In the genomic region with DNA sequence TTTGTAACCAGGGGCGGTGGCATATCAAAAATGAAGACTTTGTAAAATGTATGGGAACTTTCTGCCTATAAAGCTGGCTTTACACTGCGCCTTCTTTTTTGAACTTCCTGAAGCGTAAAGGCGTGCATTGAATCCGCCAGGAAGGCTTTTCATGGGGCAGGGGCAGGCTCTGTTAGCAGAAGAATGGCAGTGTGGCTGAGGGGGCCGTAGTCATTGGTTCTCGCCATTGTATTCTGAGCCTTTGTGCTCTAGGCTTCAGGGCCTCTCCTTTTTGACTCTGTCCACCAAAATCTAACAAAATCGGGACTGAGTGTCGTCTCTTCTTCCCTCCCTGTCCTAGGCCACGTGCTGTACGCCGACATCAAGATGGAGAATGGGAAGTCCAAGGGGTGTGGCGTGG, we compare ENCODE assay signal across 13 cellular contexts. TPM values are rescaled to one million over a fixed set of nuclear protein-coding genes. Genes with fewer than 3 reads are reported as not detected.
DNase-seq lines count a peak whose midpoint lies in the region; ATAC-seq, FAIRE-seq and TF ChIP-seq lines count a peak whose summit lies in the region.
"Had no signal": no experiment of that assay in that cellular context is flagged by ENCODE, and none has a peak within 500 bp of the region (broad histone marks: within the 10 kb centered on the region; RNA-seq: fewer than 3 reads in every experiment).

No MANE protein-coding gene starts in this region.

- H3K36me3 ChIP-seq in liver (ENCODE audit: control insufficient read depth in 4 of 4, insufficient read depth in 3 of 4, low read depth in 1 of 4, low read length in 3 of 4): peaks cover 13 to 58% (median 42%) of the 10 kb centered on the region in 4 donors
- peaks cover 32 to 52% of the 10 kb centered on the region in 2 experiments; a peak in 4 of 5 replicates for H3K36me3 ChIP-seq in HepG2 (replicated peaks in 1 of 2; ENCODE audit: control insufficient read depth in 1 of 2, insufficient read depth in 2 of 2, low read length in 2 of 2)
- H3K36me3 ChIP-seq in breast epithelium: peaks cover 3% of the 10 kb centered on the region

- no peaks in the 10 kb centered on the region for H3K27me3 ChIP-seq in liver (ENCODE audit: control insufficient read depth in 4 of 4, insufficient read depth in 4 of 4, low read length in 3 of 4)
- no peaks in the 10 kb centered on the region for H3K27me3 ChIP-seq in HepG2 (ENCODE audit: control insufficient read depth in 1 of 2, insufficient read depth in 2 of 2, low read length in 2 of 2)
- no peaks in the 10 kb centered on the region for H3K27me3 ChIP-seq in breast epithelium
- H3K27me3 ChIP-seq: pancreas had no signal

- 82% methylated on average over 13 of the region's 13 CpGs for WGBS in liver
- WGBS in HepG2 (ENCODE audit: low lambda C conversion rate): 82% methylated on average over 13 of the region's 13 CpGs

- TF ChIP-seq POLR2A in HepG2 (IDR thresholded peaks at IDR 0.05; ENCODE audit: insufficient read depth in 1 of 2, low read depth in 2 of 2, low read length in 2 of 2) (no peak), breast epithelium (IDR thresholded peaks at IDR 0.05) (no peak)

- POLR2A ChIA-PET in HepG2 (lab: Yijun Ruan, JAX): no interaction called here

- no peaks in the 10 kb centered on the region for H3K9me3 ChIP-seq in liver (ENCODE audit: control insufficient read depth in 4 of 4, low read length in 3 of 4)
- no peaks in the 10 kb centered on the region for H3K9me3 ChIP-seq in HepG2 (ENCODE audit: low read length)
- no peaks in the 10 kb centered on the region for H3K9me3 ChIP-seq in breast epithelium
- H3K9me3 ChIP-seq: pancreas, thoracic aorta had no signal

- no peak for FAIRE-seq in HepG2 (lab: Jason Lieb, UNC)
- FAIRE-seq: pancreas had no signal

- peaks cover 21% of the 10 kb centered on the region for H3K4me1 Mint-ChIP-seq in activated T-helper 17 cell treated with anti-CD3 and anti-CD28 coated beads, Interleukin-2, amount 50 U/mL, for 72 hours
- H3K4me1 Mint-ChIP-seq in memory B cell: peaks cover 12% of the 10 kb centered on the region

- H3K4me3 ChIP-seq in liver (ENCODE audit: low read depth in 1 of 3, low read length in 3 of 3): no peak overlapping the region
- H3K4me3 ChIP-seq in HepG2 (replicated peaks in 1 of 3; ENCODE audit: insufficient read depth in 1 of 3, low read depth in 2 of 3, low read length in 3 of 3): no peak overlapping the region
- no peak overlapping the region for H3K4me3 ChIP-seq in breast epithelium
- H3K4me3 ChIP-seq: pancreas, thoracic aorta had no signal

- ATAC-seq in HepG2 (no peak), memory B cell (ENCODE audit: low read depth) (no peak), GM21717 (IDR thresholded peaks at IDR 0.05; ENCODE audit: unreplicated experiment) (no peak)
- no peak for ATAC-seq in activated T-helper 17 cell treated with anti-CD3 and anti-CD28 coated beads, Interleukin-2, amount 50 U/mL, for 72 hours (replicated peaks)

- TF ChIP-seq RAD21 in liver (IDR thresholded peaks at IDR 0.05): no peak
- no peak for TF ChIP-seq RAD21 in HepG2 (CRISPR knock-in tag; IDR thresholded peaks at IDR 0.05)

- no peaks in the 10 kb centered on the region for H3K79me2 ChIP-seq in HepG2 (ENCODE audit: insufficient read depth, low read length)

- DNase-seq in HepG2 (ENCODE audit: low spot score): no peak
- no peak for DNase-seq in memory B cell (ENCODE audit: low spot score in 2 of 2)
- DNase-seq in breast epithelium (ENCODE audit: low spot score in 2 of 2): no peak
- no peak for DNase-seq in G401 (ENCODE audit: low spot score)
- no peak for DNase-seq in glomerular visceral epithelial cell (ENCODE audit: extremely low spot score)
- DNase-seq: DMS53, MV-4-11, SHP77 had no signal

- H3K4me3 Mint-ChIP-seq in activated T-helper 17 cell treated with anti-CD3 and anti-CD28 coated beads, Interleukin-2, amount 50 U/mL, for 72 hours: peak overlapping the region; percentile 67
- H3K4me3 Mint-ChIP-seq in memory B cell: no peak overlapping the region

- peak overlapping the region; percentile 88 for H3K27ac Mint-ChIP-seq in activated T-helper 17 cell treated with anti-CD3 and anti-CD28 coated beads, Interleukin-2, amount 50 U/mL, for 72 hours
- peak overlapping the region; percentile 86 for H3K27ac Mint-ChIP-seq in memory B cell

- H3K36me3 Mint-ChIP-seq in activated T-helper 17 cell treated with anti-CD3 and anti-CD28 coated beads, Interleukin-2, amount 50 U/mL, for 72 hours (ENCODE audit: low read depth): peaks cover 70% of the 10 kb centered on the region
- peaks cover 31% of the 10 kb centered on the region for H3K36me3 Mint-ChIP-seq in memory B cell

- no TSS peak for BruUV-seq in HepG2 (replicated peaks; lab: Mats Ljungman, UMichigan)

- in situ Hi-C loops in HepG2 (cut with HindIII; ENCODE audit: extremely low pct_ligation_motif_present, low pct_unique_long_range_greater_than_20kb) (no loop called here), G401 (cut with HindIII; ENCODE audit: low sequenced_read_pairs) (no loop called here)

- no peak overlapping the region for H2AFZ ChIP-seq in HepG2 (ENCODE audit: low read length)

- H3K27ac ChIP-seq in liver (ENCODE audit: low read depth in 1 of 2, low read length in 2 of 2) (peak overlapping the region; percentile 39 to 78), HepG2 (ENCODE audit: extremely low read length, insufficient read depth, low read length) (no peak overlapping the region), breast epithelium (no peak overlapping the region)
- H3K27ac ChIP-seq: thoracic aorta had no signal

- H4K20me1 ChIP-seq in HepG2 (ENCODE audit: insufficient read depth, low read length): peaks cover 10% of the 10 kb centered on the region; the same call in 1 of the 2 replicates

- CTCF ChIA-PET in HepG2 (lab: Yijun Ruan, JAX; ENCODE audit: low intra/inter-chr PET ratio, low total read pairs): no interaction called here

- H3K4me1 ChIP-seq in liver (ENCODE audit: control insufficient read depth in 4 of 4, insufficient read depth in 4 of 4, low read length in 3 of 4) (no peaks in the 10 kb centered on the region), HepG2 (ENCODE audit: insufficient read depth, low read length) (no peaks in the 10 kb centered on the region), breast epithelium (no peaks in the 10 kb centered on the region)
- H3K4me1 ChIP-seq: pancreas had no signal

- TF ChIP-seq CTCF in liver (IDR thresholded peaks at IDR 0.05; ENCODE audit: low read depth, low read length, missing input control) (no peak), HepG2 (CRISPR knock-in tag; IDR thresholded peaks at IDR 0.05) (no peak), breast epithelium (IDR thresholded peaks at IDR 0.05) (no peak)

- no peak for TF ChIP-seq EP300 in HepG2 (IDR thresholded peaks at IDR 0.05; ENCODE audit: low read depth in 2 of 2, low read length in 2 of 2)
- no peak for TF ChIP-seq EP300 in HepG2 (CRISPR knock-in tag; IDR thresholded peaks at IDR 0.05; ENCODE audit: borderline replicate concordance)

- H3K27me3 Mint-ChIP-seq in activated T-helper 17 cell treated with anti-CD3 and anti-CD28 coated beads, Interleukin-2, amount 50 U/mL, for 72 hours: no peaks in the 10 kb centered on the region
- H3K27me3 Mint-ChIP-seq in memory B cell: no peaks in the 10 kb centered on the region

- no peaks in the 10 kb centered on the region for H3K9me3 Mint-ChIP-seq in activated T-helper 17 cell treated with anti-CD3 and anti-CD28 coated beads, Interleukin-2, amount 50 U/mL, for 72 hours
- H3K9me3 Mint-ChIP-seq in memory B cell: no peaks in the 10 kb centered on the region

- intact Hi-C loops in HepG2 (cut with micrococcal nuclease; ENCODE audit: unreplicated experiment): no loop called here
- intact Hi-C loops in breast epithelium (cut with DNase I; ENCODE audit: low total_unique reads): no loop called here

- no peak overlapping the region for H3K9ac ChIP-seq in liver (ENCODE audit: low read depth in 1 of 2, low read length in 2 of 2)
- no peak overlapping the region for H3K9ac ChIP-seq in HepG2 (ENCODE audit: insufficient read depth, low read depth, low read length)

- H3K4me2 ChIP-seq in HepG2 (ENCODE audit: low read depth, low read length): no peak overlapping the region

RNA-seq across cellular contexts. Expression of gene PRAM1, which starts 14.1 kb away (rescaled TPM):
- 1 to 10 TPM in 1 of 2 donors, under 1 TPM in 1; 0.84 to 1.8 TPM for total RNA-seq in liver
- under 1 TPM; 0.75 to 0.77 TPM for polyA plus RNA-seq in liver
- not detected in 2 replicates for total RNA-seq in HepG2 (2016; rRNA removed; fragmentation: Illumina TruSeq; extraction: Trizol)
- not detected in 2 replicates for total RNA-seq in HepG2 (2016; cell fraction: cytosol; rRNA removed; fragmentation: Illumina TruSeq; extraction: Trizol; ENCODE audit: low read depth)
- not detected in 2 replicates for total RNA-seq in HepG2 (2016; cell fraction: insoluble cytoplasmic fraction; rRNA removed; fragmentation: Illumina TruSeq; extraction: Trizol)
- total RNA-seq in HepG2 (2016; cell fraction: membrane; rRNA removed; fragmentation: Illumina TruSeq; extraction: Trizol): not detected in 2 replicates
- not detected in 2 replicates for total RNA-seq in HepG2 (2016; cell fraction: nucleus; rRNA removed; fragmentation: Illumina TruSeq; extraction: Trizol)
- 0.03 TPM in 1 of 2 replicates, not detected in the other for polyA plus RNA-seq in HepG2 (2011; rRNA removed)
- 0.03 TPM in 1 of 2 replicates, not detected in the other for polyA plus RNA-seq in HepG2 (2011; cell fraction: cytosol; rRNA removed)
- 0.33 and 0.35 TPM in 2 replicates for polyA plus RNA-seq in HepG2 (2011; cell fraction: nucleus; rRNA removed)
- 0.15 TPM in 1 of 2 replicates, not detected in the other for polyA plus RNA-seq in HepG2 (2012)
- not detected in 2 replicates for polyA plus RNA-seq in HepG2 (2016; cell fraction: cytosol; fragmentation: Illumina TruSeq; extraction: Trizol; ENCODE audit: low read depth)
- not detected in 2 replicates for polyA plus RNA-seq in HepG2 (2016; cell fraction: insoluble cytoplasmic fraction; fragmentation: Illumina TruSeq; extraction: Trizol; ENCODE audit: low read depth)
- not detected in 2 replicates for polyA plus RNA-seq in HepG2 (2016; cell fraction: membrane; fragmentation: Illumina TruSeq; extraction: Trizol; ENCODE audit: low read depth)
- not detected in 2 replicates for polyA plus RNA-seq in HepG2 (2016; cell fraction: nucleus; fragmentation: Illumina TruSeq; extraction: Trizol; ENCODE audit: insufficient read depth, low read depth)
- not detected in 2 replicates for polyA minus RNA-seq in HepG2 (2011; rRNA and poly(A)+ RNA removed; ENCODE audit: low replicate concordance)
- polyA minus RNA-seq in HepG2 (2011; cell fraction: cytosol; rRNA and poly(A)+ RNA removed): not detected in 2 replicates
- polyA minus RNA-seq in HepG2 (2011; cell fraction: nucleus; rRNA and poly(A)+ RNA removed): not detected in 2 replicates
- 1 to 10 TPM; 1.1 to 2.9 TPM for total RNA-seq in activated T-helper 17 cell treated with anti-CD3 and anti-CD28 coated beads, Interleukin-2, amount 50 U/mL, for 72 hours
- total RNA-seq in breast epithelium: under 1 TPM; 0.16 to 0.73 (median 0.33) TPM
- not detected in 2 replicates for total RNA-seq in G401 (2014; rRNA removed; shearing (Covaris generic))

RNA-seq across cellular contexts. Expression of gene ZNF414, which starts 25.6 kb away (rescaled TPM):
- total RNA-seq in liver (10 to 100 TPM in 1 of 2 donors, 1 to 10 TPM in 1; 3.5 to 10.3 TPM), HepG2 (2016; rRNA removed; fragmentation: Illumina TruSeq; extraction: Trizol) (1.4 and 2.5 TPM in 2 replicates), breast epithelium (10 to 100 TPM in 1 of 3 donors, 1 to 10 TPM in 2; 7.4 to 13.5 (median 7.5) TPM)
- polyA plus RNA-seq in liver (10 to 100 TPM in 1 of 2 donors, 1 to 10 TPM in 1; 4.1 to 16.0 TPM), HepG2 (2011; rRNA removed) (2.8 and 4.0 TPM in 2 replicates)
- 2.2 and 2.4 TPM in 2 replicates for total RNA-seq in HepG2 (2016; cell fraction: cytosol; rRNA removed; fragmentation: Illumina TruSeq; extraction: Trizol; ENCODE audit: low read depth)
- 2.7 and 2.8 TPM in 2 replicates for total RNA-seq in HepG2 (2016; cell fraction: insoluble cytoplasmic fraction; rRNA removed; fragmentation: Illumina TruSeq; extraction: Trizol)
- 2.8 and 5.6 TPM in 2 replicates for total RNA-seq in HepG2 (2016; cell fraction: membrane; rRNA removed; fragmentation: Illumina TruSeq; extraction: Trizol)
- total RNA-seq in HepG2 (2016; cell fraction: nucleus; rRNA removed; fragmentation: Illumina TruSeq; extraction: Trizol): 3.3 and 3.4 TPM in 2 replicates
- 1.9 and 2.9 TPM in 2 replicates for polyA plus RNA-seq in HepG2 (2011; cell fraction: cytosol; rRNA removed)
- 19.1 and 28.1 TPM in 2 replicates for polyA plus RNA-seq in HepG2 (2011; cell fraction: nucleus; rRNA removed)
- polyA plus RNA-seq in HepG2 (2012): 5.5 and 7.5 TPM in 2 replicates
- polyA plus RNA-seq in HepG2 (2016; cell fraction: cytosol; fragmentation: Illumina TruSeq; extraction: Trizol; ENCODE audit: low read depth): 8.4 and 9.5 TPM in 2 replicates
- 10.1 and 10.3 TPM in 2 replicates for polyA plus RNA-seq in HepG2 (2016; cell fraction: insoluble cytoplasmic fraction; fragmentation: Illumina TruSeq; extraction: Trizol; ENCODE audit: low read depth)
- 11.5 and 15.0 TPM in 2 replicates for polyA plus RNA-seq in HepG2 (2016; cell fraction: membrane; fragmentation: Illumina TruSeq; extraction: Trizol; ENCODE audit: low read depth)
- polyA plus RNA-seq in HepG2 (2016; cell fraction: nucleus; fragmentation: Illumina TruSeq; extraction: Trizol; ENCODE audit: insufficient read depth, low read depth): 20.2 and 25.1 TPM in 2 replicates
- 2.0 and 7.2 TPM in 2 replicates for polyA minus RNA-seq in HepG2 (2011; rRNA and poly(A)+ RNA removed; ENCODE audit: low replicate concordance)
- 3.4 and 7.1 TPM in 2 replicates for polyA minus RNA-seq in HepG2 (2011; cell fraction: cytosol; rRNA and poly(A)+ RNA removed)
- 2.6 and 4.6 TPM in 2 replicates for polyA minus RNA-seq in HepG2 (2011; cell fraction: nucleus; rRNA and poly(A)+ RNA removed)
- 10 to 100 TPM; 18.4 to 19.1 TPM for total RNA-seq in activated T-helper 17 cell treated with anti-CD3 and anti-CD28 coated beads, Interleukin-2, amount 50 U/mL, for 72 hours
- total RNA-seq in G401 (2014; rRNA removed; shearing (Covaris generic)): not detected in 2 replicates

RNA-seq across cellular contexts. Expression of gene HNRNPM, which starts 43.6 kb away (rescaled TPM):
- total RNA-seq in liver (10 to 100 TPM; 66.3 to 75.1 TPM), HepG2 (2016; rRNA removed; fragmentation: Illumina TruSeq; extraction: Trizol) (102 and 144 TPM in 2 replicates), breast epithelium (100 to 1,000 TPM in 2 of 3 donors, 10 to 100 TPM in 1; 84.8 to 153 (median 116) TPM)
- polyA plus RNA-seq in liver (10 to 100 TPM; 39.4 to 86.9 TPM), HepG2 (2011; rRNA removed) (53.7 and 56.7 TPM in 2 replicates)
- total RNA-seq in HepG2 (2016; cell fraction: cytosol; rRNA removed; fragmentation: Illumina TruSeq; extraction: Trizol; ENCODE audit: low read depth): 28.1 and 31.3 TPM in 2 replicates
- total RNA-seq in HepG2 (2016; cell fraction: insoluble cytoplasmic fraction; rRNA removed; fragmentation: Illumina TruSeq; extraction: Trizol): 105 and 130 TPM in 2 replicates
- 29.6 and 34.4 TPM in 2 replicates for total RNA-seq in HepG2 (2016; cell fraction: membrane; rRNA removed; fragmentation: Illumina TruSeq; extraction: Trizol)
- total RNA-seq in HepG2 (2016; cell fraction: nucleus; rRNA removed; fragmentation: Illumina TruSeq; extraction: Trizol): 79.0 and 100 TPM in 2 replicates
- 57.0 and 126 TPM in 2 replicates for polyA plus RNA-seq in HepG2 (2011; cell fraction: cytosol; rRNA removed)
- 114 and 125 TPM in 2 replicates for polyA plus RNA-seq in HepG2 (2011; cell fraction: nucleus; rRNA removed)
- 107 and 138 TPM in 2 replicates for polyA plus RNA-seq in HepG2 (2012)
- polyA plus RNA-seq in HepG2 (2016; cell fraction: cytosol; fragmentation: Illumina TruSeq; extraction: Trizol; ENCODE audit: low read depth): 12.0 and 13.3 TPM in 2 replicates
- polyA plus RNA-seq in HepG2 (2016; cell fraction: insoluble cytoplasmic fraction; fragmentation: Illumina TruSeq; extraction: Trizol; ENCODE audit: low read depth): 244 and 309 TPM in 2 replicates
- polyA plus RNA-seq in HepG2 (2016; cell fraction: membrane; fragmentation: Illumina TruSeq; extraction: Trizol; ENCODE audit: low read depth): 17.6 and 27.0 TPM in 2 replicates
- 181 and 202 TPM in 2 replicates for polyA plus RNA-seq in HepG2 (2016; cell fraction: nucleus; fragmentation: Illumina TruSeq; extraction: Trizol; ENCODE audit: insufficient read depth, low read depth)
- polyA minus RNA-seq in HepG2 (2011; rRNA and poly(A)+ RNA removed; ENCODE audit: low replicate concordance): 64.5 and 120 TPM in 2 replicates
- 53.3 and 60.8 TPM in 2 replicates for polyA minus RNA-seq in HepG2 (2011; cell fraction: cytosol; rRNA and poly(A)+ RNA removed)
- polyA minus RNA-seq in HepG2 (2011; cell fraction: nucleus; rRNA and poly(A)+ RNA removed): 85.2 and 90.0 TPM in 2 replicates
- 100 to 1,000 TPM; 155 to 289 TPM for total RNA-seq in activated T-helper 17 cell treated with anti-CD3 and anti-CD28 coated beads, Interleukin-2, amount 50 U/mL, for 72 hours
- 101 and 123 TPM in 2 replicates for total RNA-seq in G401 (2014; rRNA removed; shearing (Covaris generic))

Comparison
In these comparisons a context has a peak if more than half of its experiments do, and no peak if none do; other contexts are left out.
1. H3K27ac ChIP-seq: peak in liver (2 of 2); none in HepG2 (single experiment) and breast epithelium (0 of 2).